Comparison of ENCODE assay signal across 7 cellular contexts in genomic region chr17:28327031-28327607, GRCh38. TPM values are rescaled to one million over a fixed set of nuclear protein-coding genes. Genes with fewer than 3 reads are reported as not detected.
DNase-seq lines count a peak whose midpoint lies in the region; ATAC-seq and TF ChIP-seq lines count a peak whose summit lies in the region.
"Had no signal": no experiment of that assay in that cellular context is flagged by ENCODE, and none has a peak within 500 bp of the region (broad histone marks: within the 10 kb centered on the region; RNA-seq: fewer than 3 reads in every experiment).

No MANE protein-coding gene starts in this region.

- peaks cover 17% of the 10 kb centered on the region for H3K79me2 ChIP-seq in smooth muscle cell (ENCODE audit: low read depth)

- peak; percentile 32 to 41 for DNase-seq in activated CD4-positive, alpha-beta T cell treated with anti-CD3 and anti-CD28 coated beads, Interleukin-2, amount 50 U/mL, for 48 hours
- no peak for DNase-seq in activated CD4-positive, alpha-beta T cell treated with anti-CD3 and anti-CD28 coated beads for 1 hour
- DNase-seq in smooth muscle cell (lab: John Stamatoyannopoulos, UW; ENCODE audit: unreplicated experiment) (no peak), mucosa of descending colon (no peak)
- DNase-seq: left lung had no signal

- ATAC-seq in mucosa of descending colon: no peak
- ATAC-seq: left lung had no signal

- H3K4me3 ChIP-seq in smooth muscle cell (no peak overlapping the region), mucosa of descending colon (no peak overlapping the region)
- H3K4me3 ChIP-seq: left lung had no signal

- peaks cover 11% of the 10 kb centered on the region for H4K20me1 ChIP-seq in smooth muscle cell (ENCODE audit: low read depth)

- peak overlapping the region; percentile 7 for H3K27ac ChIP-seq in smooth muscle cell (ENCODE audit: low read depth)
- H3K27ac ChIP-seq: left lung had no signal

- H3K36me3 ChIP-seq in smooth muscle cell (ENCODE audit: low read depth): peaks cover 7% of the 10 kb centered on the region
- no peaks in the 10 kb centered on the region for H3K36me3 ChIP-seq in mucosa of descending colon (ENCODE audit: low read depth)

- WGBS in smooth muscle cell (ENCODE audit: low lambda C conversion rate): 97% methylated on average over 9 of the region's 9 CpGs

- H3K27me3 ChIP-seq in smooth muscle cell (ENCODE audit: low read depth): no peaks in the 10 kb centered on the region
- H3K27me3 ChIP-seq: left lung had no signal

- no peaks in the 10 kb centered on the region for H3K9me3 ChIP-seq in smooth muscle cell (replicated peaks; ENCODE audit: low read depth)
- no peaks in the 10 kb centered on the region for H3K9me3 ChIP-seq in mucosa of descending colon
- H3K9me3 ChIP-seq: left lung had no signal

- no peak overlapping the region for H3K4me2 ChIP-seq in smooth muscle cell

- no peak overlapping the region for H2AFZ ChIP-seq in smooth muscle cell (ENCODE audit: low read depth)

- no peaks in the 10 kb centered on the region for H3F3A ChIP-seq in smooth muscle cell (ENCODE audit: low read depth)

- no peak for TF ChIP-seq CTCF in smooth muscle cell (IDR thresholded peaks at IDR 0.05; ENCODE audit: borderline replicate concordance, insufficient read depth, poor library complexity, severe bottlenecking)
- no peak for TF ChIP-seq CTCF in mucosa of descending colon (IDR thresholded peaks at IDR 0.05)

- no peak overlapping the region for H3K9ac ChIP-seq in smooth muscle cell (ENCODE audit: low read depth)

- H3K4me1 ChIP-seq in smooth muscle cell (ENCODE audit: low read depth) (no peaks in the 10 kb centered on the region), mucosa of descending colon (ENCODE audit: low read depth) (no peaks in the 10 kb centered on the region)

- intact Hi-C loops in mucosa of descending colon (cut with DNase I, micrococcal nuclease): no loop called here

RNA-seq across cellular contexts. Expression of gene TMEM97, which starts 8.1 kb away (rescaled TPM):
- total RNA-seq in smooth muscle cell (11.2 and 12.1 TPM in 2 replicates), mucosa of descending colon (10 to 100 TPM; 14.3 to 25.1 (median 18.1) TPM)
- 15.8 and 17.2 TPM in 2 replicates for polyA plus RNA-seq in smooth muscle cell

RNA-seq across cellular contexts. Expression of gene IFT20, which starts 8.2 kb away (rescaled TPM):
- total RNA-seq in smooth muscle cell: 49.8 and 102 TPM in 2 replicates
- polyA plus RNA-seq in smooth muscle cell: 83.8 and 88.9 TPM in 2 replicates
- 10 to 100 TPM; 23.6 to 44.1 (median 28.0) TPM for total RNA-seq in mucosa of descending colon

RNA-seq across cellular contexts. Expression of gene TNFAIP1, which starts 8.4 kb away (rescaled TPM):
- 81.0 and 89.9 TPM in 2 replicates for total RNA-seq in smooth muscle cell
- 75.0 and 82.4 TPM in 2 replicates for polyA plus RNA-seq in smooth muscle cell
- total RNA-seq in mucosa of descending colon: 10 to 100 TPM; 36.8 to 38.4 (median 36.8) TPM

RNA-seq across cellular contexts. Expression of gene POLDIP2, which starts 30.2 kb away (rescaled TPM):
- total RNA-seq in smooth muscle cell: 52.6 and 55.0 TPM in 2 replicates
- polyA plus RNA-seq in smooth muscle cell: 82.9 and 83.2 TPM in 2 replicates
- total RNA-seq in mucosa of descending colon: 10 to 100 TPM; 71.7 to 82.4 (median 81.3) TPM

RNA-seq across cellular contexts. Expression of gene SEBOX, which starts 37.9 kb away (rescaled TPM):
- total RNA-seq in smooth muscle cell: not detected in 2 replicates
- not detected in 2 replicates for polyA plus RNA-seq in smooth muscle cell
- total RNA-seq in mucosa of descending colon: not detected
- total RNA-seq: cardiac septum, left lung, SK-MEL-5 had no signal

Comparison
In these comparisons a context has a peak if more than half of its experiments do, and no peak if none do; other contexts are left out.
1. DNase-seq: peak in activated CD4-positive, alpha-beta T cell treated with anti-CD3 and anti-CD28 coated beads, Interleukin-2, amount 50 U/mL, for 48 hours (2 of 2); none in activated CD4-positive, alpha-beta T cell treated with anti-CD3 and anti-CD28 coated beads for 1 hour (single experiment), smooth muscle cell (single experiment) and mucosa of descending colon (0 of 3).